ENCODE assay signal across 9 cellular contexts in the genomic region with DNA sequence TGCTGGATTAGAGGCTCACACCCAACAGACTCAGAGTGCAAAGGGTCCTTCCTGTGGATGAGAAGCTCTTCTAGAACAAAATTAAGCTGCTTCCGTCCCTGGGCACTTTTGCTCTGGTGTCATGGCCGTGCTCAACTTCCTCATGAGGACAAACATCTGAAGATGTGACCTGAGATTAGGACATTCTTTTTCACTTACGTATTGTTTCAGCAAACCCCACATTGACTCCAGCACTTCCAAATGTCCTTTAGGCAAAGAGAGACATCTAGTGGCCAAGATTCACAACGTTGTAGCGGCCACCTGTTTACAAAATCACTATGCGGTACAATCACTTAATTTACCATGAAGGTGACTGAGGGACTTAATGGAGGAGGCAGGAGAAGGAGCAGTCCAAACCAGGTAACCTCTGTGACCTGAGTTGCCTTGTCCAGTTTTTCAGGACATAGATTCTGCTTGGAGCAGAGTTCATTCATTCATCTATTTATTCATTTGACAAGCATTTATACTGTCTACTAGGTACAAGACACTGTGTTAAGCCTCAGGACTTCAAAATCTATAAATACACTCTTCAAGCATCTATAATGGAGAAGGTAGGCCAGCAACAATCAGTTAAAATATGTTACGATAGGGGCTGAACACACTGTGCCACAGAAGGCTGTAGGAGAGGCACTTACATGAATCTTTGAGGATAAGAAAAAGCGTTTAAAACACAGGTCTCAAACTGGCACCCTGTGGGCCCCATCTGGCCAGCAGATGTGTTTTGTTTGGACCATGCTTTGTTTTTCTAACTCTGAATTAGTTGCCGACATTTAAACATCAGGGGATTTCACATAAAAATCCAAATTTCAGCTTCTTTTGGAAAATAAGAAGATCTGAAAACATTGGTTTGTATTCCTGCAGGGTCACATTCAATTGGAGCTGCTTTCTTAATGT. TPM values are rescaled to one million over a fixed set of nuclear protein-coding genes. Genes with fewer than 3 reads are reported as not detected.
A peak's percentile ranks its signal among the peaks of the same experiment; 100 is the strongest.
DNase-seq lines count a peak whose midpoint lies in the region; ATAC-seq and TF ChIP-seq lines count a peak whose summit lies in the region.
"Had no signal": no experiment of that assay in that cellular context is flagged by ENCODE, and none has a peak within 500 bp of the region (broad histone marks: within the 10 kb centered on the region; RNA-seq: fewer than 3 reads in every experiment).

No MANE protein-coding gene starts in this region.

- no peaks in the 10 kb centered on the region for H3K36me3 Mint-ChIP-seq in activated naive CD4-positive, alpha-beta T cell treated with anti-CD3 and anti-CD28 coated beads, Interleukin-2, amount 10 ng/mL, durations not matched to agents 7 days and 5 days
- H3K36me3 Mint-ChIP-seq in GM23338 (ENCODE audit: low read depth), result no peaks in the 10 kb centered on the region

- H3K27ac Mint-ChIP-seq in activated naive CD4-positive, alpha-beta T cell treated with anti-CD3 and anti-CD28 coated beads, Interleukin-2, amount 10 ng/mL, durations not matched to agents 7 days and 5 days, result no peak overlapping the region
- H3K27ac Mint-ChIP-seq in GM23338, result 0 out of 2 replicates have a peak overlapping the region, but pooled peaks have one; percentile 5

- H3K27me3 ChIP-seq in GM23338 (ENCODE audit: insufficient read depth) (no peaks in the 10 kb centered on the region), MM.1S (replicated peaks; ENCODE audit: insufficient read depth, low read length) (no peaks in the 10 kb centered on the region), left lung (no peaks in the 10 kb centered on the region)

- intact Hi-C loops in left lung (cut with DNase I), result no loop called here

- H3K9me3 ChIP-seq in MM.1S (replicated peaks; ENCODE audit: insufficient read depth, low read length) (no peaks in the 10 kb centered on the region), left lung (no peaks in the 10 kb centered on the region)

- H4K20me1 ChIP-seq in GM23338 (replicated peaks; ENCODE audit: insufficient read depth), result no peaks in the 10 kb centered on the region
- no peaks in the 10 kb centered on the region for H4K20me1 ChIP-seq in MM.1S (ENCODE audit: insufficient read depth, low read length)

- H3K4me1 ChIP-seq in GM23338 (ENCODE audit: insufficient read depth) (no peaks in the 10 kb centered on the region), MM.1S (ENCODE audit: low read length) (no peaks in the 10 kb centered on the region), left lung (peaks cover 7 to 18% of the 10 kb centered on the region in 2 donors)

- no peaks in the 10 kb centered on the region for H3K4me1 Mint-ChIP-seq in activated naive CD4-positive, alpha-beta T cell treated with anti-CD3 and anti-CD28 coated beads, Interleukin-2, amount 10 ng/mL, durations not matched to agents 7 days and 5 days
- H3K4me1 Mint-ChIP-seq in GM23338, result peaks cover 3% of the 10 kb centered on the region; the same call in 1 of the 3 replicates

- peak; percentile 41 for DNase-seq in activated naive CD4-positive, alpha-beta T cell treated with anti-CD3 and anti-CD28 coated beads, Interleukin-2, amount 10 ng/mL, durations not matched to agents 7 days and 5 days
- DNase-seq in activated naive CD4-positive, alpha-beta T cell treated with anti-CD3 and anti-CD28 coated beads, Interleukin-2, amount 50 U/mL, for 16 hours, result no peak
- DNase-seq in GM23338 (ENCODE audit: low spot score) (peak; percentile 92), MM.1S (peak; percentile 77), RPMI7951 (ENCODE audit: low read depth) (peak; percentile 98), choroid plexus epithelial cell (ENCODE audit: low read depth) (peak; percentile 91), left lung (no peak), substantia nigra (lab: John Stamatoyannopoulos, UW) (peak in 28 of 49 donors; percentile 1 to 46 (median 14))

- H3F3A ChIP-seq in GM23338 (replicated peaks; ENCODE audit: low read depth) (no peaks in the 10 kb centered on the region), MM.1S (ENCODE audit: insufficient read depth, low read length) (no peaks in the 10 kb centered on the region)

- H2AFZ ChIP-seq in GM23338 (no peak overlapping the region; the same call in 1 of the 2 replicates), MM.1S (ENCODE audit: low read length) (peak overlapping the region; percentile 71)

- H3K4me2 ChIP-seq in GM23338 (no peak overlapping the region), MM.1S (ENCODE audit: low read depth, low read length) (peak overlapping the region; percentile 56; the same call in 1 of the 2 replicates)

- TF ChIP-seq CTCF in GM23338 (conservative IDR thresholded peaks at IDR 0.05; ENCODE audit: low read depth in 2 of 2) (peak; percentile 87 to 95), MM.1S (IDR thresholded peaks at IDR 0.05; ENCODE audit: low read length) (peak; percentile 78), choroid plexus epithelial cell (conservative IDR thresholded peaks at IDR 0.05; ENCODE audit: low read depth, low read length) (peak; percentile 82), left lung (IDR thresholded peaks at IDR 0.05) (peak; percentile 62 to 68)

- H3K9me3 Mint-ChIP-seq in activated naive CD4-positive, alpha-beta T cell treated with anti-CD3 and anti-CD28 coated beads, Interleukin-2, amount 10 ng/mL, durations not matched to agents 7 days and 5 days, result no peaks in the 10 kb centered on the region
- no peaks in the 10 kb centered on the region for H3K9me3 Mint-ChIP-seq in GM23338

- no peak overlapping the region for H3K4me3 ChIP-seq in GM23338
- no peak overlapping the region for H3K4me3 ChIP-seq in MM.1S (ENCODE audit: low read length)
- H3K4me3 ChIP-seq in choroid plexus epithelial cell (ENCODE audit: low read depth, low read length), result no peak overlapping the region
- no peak overlapping the region for H3K4me3 ChIP-seq in left lung

- no peaks in the 10 kb centered on the region for H3K36me3 ChIP-seq in GM23338 (ENCODE audit: insufficient read depth)
- no peaks in the 10 kb centered on the region for H3K36me3 ChIP-seq in MM.1S (replicated peaks; ENCODE audit: insufficient read depth, low read length)
- H3K36me3 ChIP-seq in left lung, result no peaks in the 10 kb centered on the region

- no peaks in the 10 kb centered on the region for H3K9me2 ChIP-seq in GM23338 (ENCODE audit: insufficient read depth)
- no peaks in the 10 kb centered on the region for H3K9me2 ChIP-seq in MM.1S (replicated peaks; ENCODE audit: insufficient read depth, low read length)

- no peak overlapping the region for H3K4me3 Mint-ChIP-seq in activated naive CD4-positive, alpha-beta T cell treated with anti-CD3 and anti-CD28 coated beads, Interleukin-2, amount 10 ng/mL, durations not matched to agents 7 days and 5 days
- H3K4me3 Mint-ChIP-seq in GM23338, result no peak overlapping the region

- H3K27ac ChIP-seq in GM23338 (ENCODE audit: low read depth) (no peak overlapping the region), MM.1S (ENCODE audit: low read length) (no peak overlapping the region), left lung (peak overlapping the region; percentile 28 to 39), substantia nigra (ENCODE audit: low read depth, low read length, poor library complexity, severe bottlenecking) (no peak overlapping the region)

- H3K27me3 Mint-ChIP-seq in activated naive CD4-positive, alpha-beta T cell treated with anti-CD3 and anti-CD28 coated beads, Interleukin-2, amount 10 ng/mL, durations not matched to agents 7 days and 5 days, result no peaks in the 10 kb centered on the region
- H3K27me3 Mint-ChIP-seq in GM23338 (ENCODE audit: insufficient read depth, low read depth, poor library complexity), result no peaks in the 10 kb centered on the region

- peak; percentile 94 for ATAC-seq in GM23338
- ATAC-seq in left lung, result peak; percentile 92

- H3K79me2 ChIP-seq in GM23338 (replicated peaks; ENCODE audit: insufficient read depth) (no peaks in the 10 kb centered on the region), MM.1S (ENCODE audit: low read length) (no peaks in the 10 kb centered on the region)

- CTCF ChIA-PET in activated naive CD4-positive, alpha-beta T cell treated with anti-CD3 and anti-CD28 coated beads, Interleukin-2, amount 10 ng/mL, durations not matched to agents 7 days and 5 days (lab: Charles Lee), result interaction anchor here (0.5 to 2.3 kb wide), 8 partner anchors 11 to 629 kb away, joined by 3 to 16 read pairs (median 4); no protein-coding TSS in a partner anchor

- no peak overlapping the region for H3K9ac ChIP-seq in MM.1S (ENCODE audit: low read length)

TF ChIP-seq in GM23338, 12 proteins besides CTCF, POLR2A, EP300 and RAD21 (continues in another document):
- TF ChIP-seq POLR2AphosphoS5 (IDR thresholded peaks at IDR 0.05; ENCODE audit: low read depth) (no peak), STAT1 (IDR thresholded peaks at IDR 0.05; ENCODE audit: unreplicated experiment) (no peak), NANOG (IDR thresholded peaks at IDR 0.05; ENCODE audit: borderline replicate concordance) (0 out of 2 replicates have a peak, but pooled peaks have one; percentile 18), EZH2 (IDR thresholded peaks at IDR 0.05; ENCODE audit: low read depth, unreplicated experiment) (no peak), CREB1 (CRISPR knock-in tag; IDR thresholded peaks at IDR 0.05; ENCODE audit: low read depth) (no peak)

RNA-seq across cellular contexts. Expression of gene ADGRF1, which starts 5.6 kb away (rescaled TPM):
- total RNA-seq in GM23338 (2014; rRNA removed; shearing (Covaris generic)), result not detected in 2 replicates
- not detected in 2 replicates for polyA plus RNA-seq in GM23338 (2016; fragmentation: Nextera tagmentation; extraction: Ambion mirVana)
- 0.24 and 0.39 TPM in 2 replicates for total RNA-seq in RPMI7951 (2014; rRNA removed; shearing (Covaris generic))
- 10 to 100 TPM; 29.6 to 30.0 TPM for total RNA-seq in left lung
- total RNA-seq: frontal cortex had no signal

Comparison
In these comparisons a context has a peak if more than half of its experiments do, and no peak if none do; other contexts are left out.
1. DNase-seq: peak in activated naive CD4-positive, alpha-beta T cell treated with anti-CD3 and anti-CD28 coated beads, Interleukin-2, amount 10 ng/mL, durations not matched to agents 7 days and 5 days (single experiment), GM23338 (single experiment), MM.1S (single experiment), RPMI7951 (single experiment), choroid plexus epithelial cell (single experiment) and substantia nigra (28 of 49); none in activated naive CD4-positive, alpha-beta T cell treated with anti-CD3 and anti-CD28 coated beads, Interleukin-2, amount 50 U/mL, for 16 hours (single experiment) and left lung (0 of 2).
2. H3K27ac ChIP-seq: peak in left lung (2 of 2); none in GM23338 (single experiment), MM.1S (single experiment) and substantia nigra (single experiment).
3. RNA of gene ADGRF1, which starts 5.6 kb away (total RNA-seq): 29.6 to 30.0 TPM in left lung; 0.24 to 0.39 TPM in RPMI7951 and not detected in GM23338; every median in the first group is over 10 times any median in the second.
4. Peak in every context shown above with its lines, with median percentiles within 50 percentile points of each other: CTCF ChIP-seq.